In the genomic region with DNA sequence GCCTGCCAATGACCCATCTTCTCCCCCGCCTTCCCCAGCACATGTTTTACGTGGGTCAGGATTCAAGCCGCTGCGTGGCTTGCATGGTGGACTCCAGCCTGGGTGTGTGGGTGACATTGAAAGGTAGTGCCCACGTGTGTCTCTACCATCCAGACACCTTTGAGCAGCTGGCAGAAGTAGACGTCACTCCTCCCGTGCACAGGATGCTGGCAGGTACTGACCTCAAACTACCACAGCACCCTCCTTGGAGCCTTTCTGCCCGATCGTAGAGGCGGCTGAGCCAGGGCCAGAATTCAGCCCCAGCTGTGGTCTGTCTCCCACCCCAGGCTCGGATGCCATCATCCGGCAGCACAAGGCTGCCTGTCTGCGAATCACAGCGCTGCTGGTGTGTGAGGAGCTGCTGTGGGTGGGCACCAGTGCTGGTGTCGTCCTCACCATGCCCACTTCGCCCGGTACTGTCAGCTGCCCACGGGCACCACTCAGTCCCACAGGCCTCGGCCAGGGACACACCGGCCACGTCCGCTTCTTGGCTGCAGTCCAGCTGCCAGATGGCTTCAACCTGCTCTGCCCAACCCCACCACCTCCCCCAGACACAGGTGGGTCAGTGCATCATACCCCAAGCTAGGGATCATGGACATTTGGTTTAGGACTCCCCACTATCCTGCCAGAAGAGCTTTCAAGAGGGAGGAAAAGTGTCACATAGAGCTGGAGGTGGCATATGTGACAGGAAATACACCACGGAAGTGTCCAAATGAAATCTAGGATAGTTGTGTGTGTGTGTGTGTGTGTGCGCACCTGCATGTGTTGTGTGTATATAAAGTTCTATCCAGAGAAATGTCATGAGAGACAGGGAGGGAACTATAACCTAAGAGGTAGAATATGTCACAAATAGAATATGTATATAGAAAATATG, we compare ENCODE assay signal across 1 cellular context.
TF ChIP-seq lines count a peak whose summit lies in the region.

No MANE protein-coding gene starts in this region.

TF ChIP-seq in HepG2, 621 proteins besides CTCF, POLR2A, EP300 and RAD21:
- TF ChIP-seq, protein P1, sequence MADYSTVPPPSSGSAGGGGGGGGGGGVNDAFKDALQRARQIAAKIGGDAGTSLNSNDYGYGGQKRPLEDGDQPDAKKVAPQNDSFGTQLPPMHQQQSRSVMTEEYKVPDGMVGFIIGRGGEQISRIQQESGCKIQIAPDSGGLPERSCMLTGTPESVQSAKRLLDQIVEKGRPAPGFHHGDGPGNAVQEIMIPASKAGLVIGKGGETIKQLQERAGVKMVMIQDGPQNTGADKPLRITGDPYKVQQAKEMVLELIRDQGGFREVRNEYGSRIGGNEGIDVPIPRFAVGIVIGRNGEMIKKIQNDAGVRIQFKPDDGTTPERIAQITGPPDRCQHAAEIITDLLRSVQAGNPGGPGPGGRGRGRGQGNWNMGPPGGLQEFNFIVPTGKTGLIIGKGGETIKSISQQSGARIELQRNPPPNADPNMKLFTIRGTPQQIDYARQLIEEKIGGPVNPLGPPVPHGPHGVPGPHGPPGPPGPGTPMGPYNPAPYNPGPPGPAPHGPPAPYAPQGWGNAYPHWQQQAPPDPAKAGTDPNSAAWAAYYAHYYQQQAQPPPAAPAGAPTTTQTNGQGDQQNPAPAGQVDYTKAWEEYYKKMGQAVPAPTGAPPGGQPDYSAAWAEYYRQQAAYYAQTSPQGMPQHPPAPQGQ (CRISPR knock-in tag; IDR thresholded peaks at IDR 0.05; ENCODE audit: borderline replicate concordance), result no peak
- TF ChIP-seq ELF3 (CRISPR knock-in tag; IDR thresholded peaks at IDR 0.05), result no peak
- TF ChIP-seq ZNF761 (CRISPR knock-in tag; conservative IDR thresholded peaks at IDR 0.05), result no peak
- TF ChIP-seq AGO2 (optimal IDR thresholded peaks at IDR 0.05; ENCODE audit: low read depth, low read length), result peak; percentile 35
